Comparison of ENCODE assay signal across 8 cellular contexts in the genomic region with DNA sequence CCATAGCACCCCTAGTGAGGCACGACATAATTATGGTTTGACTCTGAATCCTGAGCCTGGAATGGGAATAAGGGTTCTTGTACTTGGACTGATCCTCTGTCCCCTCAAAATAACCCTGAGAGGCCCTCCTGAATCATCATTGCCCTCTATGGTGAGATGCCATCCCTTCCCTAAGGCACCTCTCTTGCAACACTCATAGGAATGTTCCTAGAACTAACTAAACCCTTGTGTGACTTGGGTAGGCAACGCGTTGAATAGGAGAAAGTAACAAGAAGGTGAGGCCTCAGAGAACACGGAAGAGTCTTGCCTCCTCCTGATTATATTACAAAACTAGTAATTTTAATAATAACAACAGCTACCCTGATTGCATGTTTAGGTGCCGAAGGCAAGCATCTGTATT.
"Had no signal": no experiment of that assay in that cellular context is flagged by ENCODE, and none has a peak within 500 bp of the region (broad histone marks: within the 10 kb centered on the region; RNA-seq: fewer than 3 reads in every experiment).

No MANE protein-coding gene starts in this region.

- H3K27ac ChIP-seq: GM23248, HL-60 had no signal

- H3K36me3 ChIP-seq: HAP-1 had no signal

- H3K4me3 ChIP-seq: GM23248, HAP-1, K562 had no signal

- H2AFZ ChIP-seq: GM23248 had no signal

- H3K4me1 ChIP-seq: HAP-1 had no signal

- H3K9me3 ChIP-seq: HAP-1 had no signal

- DNase-seq: GM23248, GOT3, H7, HFFc6, IMR-90 had no signal

- H3K9ac ChIP-seq: GM23248 had no signal
